ENCODE assay signal across 15 cellular contexts in the genomic region with DNA sequence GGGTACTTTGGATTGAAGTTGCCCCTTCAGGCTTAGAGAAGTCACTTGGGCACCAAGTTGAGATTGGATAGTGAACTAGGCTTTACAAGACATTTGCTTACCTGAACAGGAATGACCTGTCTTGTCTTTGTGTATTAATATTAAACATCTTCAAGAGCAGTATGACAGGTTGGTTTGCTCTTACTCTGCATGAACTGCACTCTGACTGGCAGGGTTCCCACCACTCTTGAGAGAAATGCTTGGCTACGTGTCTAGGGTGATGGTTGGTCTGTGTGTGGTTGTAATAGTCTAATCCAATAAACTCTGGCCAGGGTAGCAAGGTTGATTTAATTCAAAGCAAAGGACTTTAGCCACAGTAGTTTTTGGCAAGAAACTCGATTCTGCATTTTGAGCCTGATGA. TPM values are rescaled to one million over a fixed set of nuclear protein-coding genes. Genes with fewer than 3 reads are reported as not detected.
A peak's percentile ranks its signal among the peaks of the same experiment; 100 is the strongest.
DNase-seq lines count a peak whose midpoint lies in the region; ATAC-seq and TF ChIP-seq lines count a peak whose summit lies in the region.
"Had no signal": no experiment of that assay in that cellular context is flagged by ENCODE, and none has a peak within 500 bp of the region (broad histone marks: within the 10 kb centered on the region; RNA-seq: fewer than 3 reads in every experiment).

No MANE protein-coding gene starts in this region.

- no peak for TF ChIP-seq CTCF in LNCaP clone FGC (IDR thresholded peaks at IDR 0.05; ENCODE audit: control insufficient read depth, extremely low read depth, insufficient read depth)
- TF ChIP-seq CTCF in breast epithelium (IDR thresholded peaks at IDR 0.05), result no peak
- TF ChIP-seq CTCF in retinal pigment epithelial cell (conservative IDR thresholded peaks at IDR 0.05; ENCODE audit: low read depth, low read length), result no peak
- no peak for TF ChIP-seq CTCF in osteocyte (IDR thresholded peaks at IDR 0.05)

- H3K4me3 Mint-ChIP-seq in osteocyte (ENCODE audit: unreplicated experiment) (no peak overlapping the region), T-helper 17 cell (no peak overlapping the region)
- H3K4me3 Mint-ChIP-seq: activated naive CD8-positive, alpha-beta T cell treated with anti-CD3 and anti-CD28 coated beads, Interleukin-2, amount 10 ng/mL, durations not matched to agents 7 days and 5 days; activated T-cell treated with anti-CD3 and anti-CD28 coated beads, Interleukin-2, amount 50 U/mL, for 72 hours had no signal

- H3K27ac Mint-ChIP-seq in osteocyte (ENCODE audit: unreplicated experiment) (no peak overlapping the region), T-helper 17 cell (no peak overlapping the region)
- H3K27ac Mint-ChIP-seq: activated naive CD8-positive, alpha-beta T cell treated with anti-CD3 and anti-CD28 coated beads, Interleukin-2, amount 10 ng/mL, durations not matched to agents 7 days and 5 days; activated T-cell treated with anti-CD3 and anti-CD28 coated beads, Interleukin-2, amount 50 U/mL, for 72 hours had no signal

- H3K9me3 ChIP-seq in breast epithelium (no peaks in the 10 kb centered on the region), T-helper 17 cell (ENCODE audit: control insufficient read depth, low read length, poor library complexity, severe bottlenecking) (no peaks in the 10 kb centered on the region)

- intact Hi-C loops in breast epithelium (cut with DNase I; ENCODE audit: low total_unique reads), result no loop called here

- peak overlapping the region; percentile 13 to 23 for H3K27ac ChIP-seq in breast epithelium

- H3K36me3 ChIP-seq in breast epithelium, result no peaks in the 10 kb centered on the region

- H3K4me1 Mint-ChIP-seq in osteocyte (ENCODE audit: unreplicated experiment) (peaks cover 23% of the 10 kb centered on the region), T-helper 17 cell (peaks cover 21% of the 10 kb centered on the region)

- no peaks in the 10 kb centered on the region for H3K27me3 ChIP-seq in breast epithelium

- no peak for ATAC-seq in T-helper 17 cell
- ATAC-seq: activated T-cell treated with anti-CD3 and anti-CD28 coated beads, Interleukin-2, amount 50 U/mL, for 72 hours had no signal

- TF ChIP-seq POLR2A in breast epithelium (IDR thresholded peaks at IDR 0.05), result no peak

- H3K36me3 Mint-ChIP-seq in osteocyte (ENCODE audit: unreplicated experiment) (no peaks in the 10 kb centered on the region), T-helper 17 cell (ENCODE audit: low read depth) (peaks cover 2% of the 10 kb centered on the region)
- H3K36me3 Mint-ChIP-seq: activated naive CD8-positive, alpha-beta T cell treated with anti-CD3 and anti-CD28 coated beads, Interleukin-2, amount 10 ng/mL, durations not matched to agents 7 days and 5 days had no signal

- DNase-seq in LNCaP clone FGC (ENCODE audit: low read depth) (peak; percentile 100), NCI-H446 (lab: John Stamatoyannopoulos, UW) (peak; percentile 34 to 64), breast epithelium (ENCODE audit: low spot score in 2 of 2) (peak; percentile 80 to 86), retinal pigment epithelial cell (ENCODE audit: low read depth) (peak; percentile 40), osteocyte (ENCODE audit: extremely low spot score, unreplicated experiment) (no peak), NOMO-1 treated with dmso at 0.1 percent for 144 hours (lab: John Stamatoyannopoulos, UW; ENCODE audit: unreplicated experiment) (no peak), T-helper 17 cell (no peak)
- DNase-seq: activated CD4-positive, alpha-beta T cell treated with anti-CD3 and anti-CD28 coated beads, Interleukin-2, amount 50 U/mL, for 48 hours; activated naive CD8-positive, alpha-beta T cell treated with anti-CD3 and anti-CD28 coated beads, Interleukin-2, amount 10 ng/mL, durations not matched to agents 7 days and 5 days; activated T-cell treated with anti-CD3 and anti-CD28 coated beads, Interleukin-2, amount 50 U/mL, for 72 hours; cerebellar nuclear complex; GF-D8; NCI-H748 treated with DMSO at 0.1 percent for 48 hours; Right ventricle myocardium superior; stimulated activated CD4-positive, alpha-beta T cell treated with anti-CD3 and anti-CD28 coated beads, Interleukin-15, amount 100 ng/mL, for 24 hours had no signal

- H3K9me3 Mint-ChIP-seq in osteocyte (ENCODE audit: unreplicated experiment), result no peaks in the 10 kb centered on the region
- H3K9me3 Mint-ChIP-seq: activated naive CD8-positive, alpha-beta T cell treated with anti-CD3 and anti-CD28 coated beads, Interleukin-2, amount 10 ng/mL, durations not matched to agents 7 days and 5 days; activated T-cell treated with anti-CD3 and anti-CD28 coated beads, Interleukin-2, amount 50 U/mL, for 72 hours had no signal

- H3K4me3 ChIP-seq in LNCaP clone FGC (ENCODE audit: low read depth, low read length), result peak overlapping the region; percentile 27; the same call in 1 of the 2 replicates
- H3K4me3 ChIP-seq in breast epithelium, result no peak overlapping the region
- H3K4me3 ChIP-seq in retinal pigment epithelial cell (ENCODE audit: low read length), result no peak overlapping the region

- H3K4me1 ChIP-seq in breast epithelium, result no peaks in the 10 kb centered on the region

- H3K27me3 Mint-ChIP-seq in osteocyte (ENCODE audit: unreplicated experiment), result no peaks in the 10 kb centered on the region
- no peaks in the 10 kb centered on the region for H3K27me3 Mint-ChIP-seq in T-helper 17 cell

RNA-seq across cellular contexts. Expression of a gene that starts 20.1 kb away (rescaled TPM):
- total RNA-seq in breast epithelium (10 to 100 TPM in 2 of 3 donors, 1 to 10 TPM in 1; 1.1 to 28.7 (median 27.2) TPM), osteocyte (12.6 and 12.9 TPM in 2 replicates), T-helper 17 cell (under 1 TPM in 1 of 2 donors, not detected in 1; 0.23 TPM)

Comparison
In these comparisons a context has a peak if more than half of its experiments do, and no peak if none do; other contexts are left out.
1. DNase-seq: peak in LNCaP clone FGC (single experiment), NCI-H446 (2 of 2), breast epithelium (2 of 2) and retinal pigment epithelial cell (single experiment); none in osteocyte (single experiment), NOMO-1 treated with dmso at 0.1 percent for 144 hours (single experiment) and T-helper 17 cell (0 of 3).